In genomic region chr16:4200000-4200780, GRCh38 we compare ENCODE assay signal across 8 cellular contexts. TPM values are rescaled to one million over a fixed set of nuclear protein-coding genes. Genes with fewer than 3 reads are reported as not detected.
A peak's percentile ranks its signal among the peaks of the same experiment; 100 is the strongest.
DNase-seq lines count a peak whose midpoint lies in the region; ATAC-seq and TF ChIP-seq lines count a peak whose summit lies in the region.

No MANE protein-coding gene starts in this region.

- DNase-seq in SIG-M5 treated with dmso at 0.1 percent for 504 hours (lab: John Stamatoyannopoulos, UW; ENCODE audit: unreplicated experiment) (peak; percentile 60), SIG-M5 (lab: John Stamatoyannopoulos, UW) (no peak), NAMALWA (ENCODE audit: low spot score) (peak; percentile 67), esophagus muscularis mucosa (ENCODE audit: extremely low spot score) (peak; percentile 94)
- DNase-seq in natural killer cell treated with Interleukin-12 subunit alpha and Interleukin-12 subunit beta and Interleukin-15 and Interleukin-18, amount 100 ng/mL, for 72 hours (ENCODE audit: low spot score), result no peak

- H3K4me1 Mint-ChIP-seq in natural killer cell treated with Interleukin-12 subunit alpha and Interleukin-12 subunit beta and Interleukin-15 and Interleukin-18, amount 100 ng/mL, for 72 hours (ENCODE audit: low read depth in 2 of 2), result peaks cover 0 to 6% of the 10 kb centered on the region in 2 donors

- H3K27me3 Mint-ChIP-seq in natural killer cell treated with Interleukin-12 subunit alpha and Interleukin-12 subunit beta and Interleukin-15 and Interleukin-18, amount 100 ng/mL, for 72 hours, result no peaks in the 10 kb centered on the region

- WGBS in esophagus muscularis mucosa, result 48% methylated on average over 11 of the region's 15 CpGs

- H3K4me1 ChIP-seq in esophagus muscularis mucosa, result peaks cover 4 to 10% (median 9%) of the 10 kb centered on the region in 4 donors

- TF ChIP-seq EP300 in esophagus muscularis mucosa (IDR thresholded peaks at IDR 0.05), result no peak

- H3K9me3 Mint-ChIP-seq in natural killer cell treated with Interleukin-12 subunit alpha and Interleukin-12 subunit beta and Interleukin-15 and Interleukin-18, amount 100 ng/mL, for 72 hours, result no peaks in the 10 kb centered on the region

- intact Hi-C loops in esophagus muscularis mucosa (cut with DNase I), result loop anchor here (2.0 to 5.0 kb wide), 2 partner anchors 53 to 127 kb away; no protein-coding TSS in a partner anchor

- TF ChIP-seq POLR2A in esophagus muscularis mucosa (IDR thresholded peaks at IDR 0.05; ENCODE audit: low read depth), result no peak

- ATAC-seq in natural killer cell treated with Interleukin-12 subunit alpha and Interleukin-12 subunit beta and Interleukin-15 and Interleukin-18, amount 100 ng/mL, for 72 hours, result peak; percentile 52 to 74
- ATAC-seq in GM19452 (IDR thresholded peaks at IDR 0.05; ENCODE audit: unreplicated experiment) (no peak), GM18861 (IDR thresholded peaks at IDR 0.05; ENCODE audit: unreplicated experiment) (no peak)

- H3K27ac ChIP-seq in esophagus muscularis mucosa (replicated peaks in 1 of 4), result no peak overlapping the region

- H3K27ac Mint-ChIP-seq in natural killer cell treated with Interleukin-12 subunit alpha and Interleukin-12 subunit beta and Interleukin-15 and Interleukin-18, amount 100 ng/mL, for 72 hours, result peak overlapping the region in 1 of 2 donors; percentile 12

- H3K9me3 ChIP-seq in esophagus muscularis mucosa, result no peaks in the 10 kb centered on the region

- peaks cover 0 to 44% (median 0%) of the 10 kb centered on the region in 4 donors for H3K36me3 ChIP-seq in esophagus muscularis mucosa

- no peaks in the 10 kb centered on the region for H3K27me3 ChIP-seq in esophagus muscularis mucosa

- H3K4me3 ChIP-seq in WI38 (ENCODE audit: low read depth, low read length), result no peak overlapping the region
- no peak overlapping the region for H3K4me3 ChIP-seq in esophagus muscularis mucosa

- TF ChIP-seq CTCF in WI38 (IDR thresholded peaks at IDR 0.05; ENCODE audit: low read depth, low read length) (peak; percentile 88), esophagus muscularis mucosa (IDR thresholded peaks at IDR 0.05) (peak; percentile 72 to 86 (median 83))

- H3K4me3 Mint-ChIP-seq in natural killer cell treated with Interleukin-12 subunit alpha and Interleukin-12 subunit beta and Interleukin-15 and Interleukin-18, amount 100 ng/mL, for 72 hours, result no peak overlapping the region

- H3K36me3 Mint-ChIP-seq in natural killer cell treated with Interleukin-12 subunit alpha and Interleukin-12 subunit beta and Interleukin-15 and Interleukin-18, amount 100 ng/mL, for 72 hours, result no peaks in the 10 kb centered on the region

RNA-seq across cellular contexts. Expression of gene SRL, which starts 41.7 kb away (rescaled TPM):
- total RNA-seq in esophagus muscularis mucosa, result 1 to 10 TPM in 3 of 4 donors, under 1 TPM in 1; 0.83 to 2.2 (median 1.5) TPM
- not detected for total RNA-seq in natural killer cell treated with Interleukin-12 subunit alpha and Interleukin-12 subunit beta and Interleukin-15 and Interleukin-18, amount 100 ng/mL, for 72 hours

Comparison
In these comparisons a context has a peak if more than half of its experiments do, and no peak if none do; other contexts are left out.
1. DNase-seq: peak in SIG-M5 treated with dmso at 0.1 percent for 504 hours (single experiment), NAMALWA (single experiment) and esophagus muscularis mucosa (single experiment); none in SIG-M5 (single experiment) and natural killer cell treated with Interleukin-12 subunit alpha and Interleukin-12 subunit beta and Interleukin-15 and Interleukin-18, amount 100 ng/mL, for 72 hours (single experiment).
2. ATAC-seq: peak in natural killer cell treated with Interleukin-12 subunit alpha and Interleukin-12 subunit beta and Interleukin-15 and Interleukin-18, amount 100 ng/mL, for 72 hours (2 of 2); none in GM19452 (single experiment) and GM18861 (single experiment).